Comparison of ENCODE assay signal across 22 cellular contexts in the genomic region with DNA sequence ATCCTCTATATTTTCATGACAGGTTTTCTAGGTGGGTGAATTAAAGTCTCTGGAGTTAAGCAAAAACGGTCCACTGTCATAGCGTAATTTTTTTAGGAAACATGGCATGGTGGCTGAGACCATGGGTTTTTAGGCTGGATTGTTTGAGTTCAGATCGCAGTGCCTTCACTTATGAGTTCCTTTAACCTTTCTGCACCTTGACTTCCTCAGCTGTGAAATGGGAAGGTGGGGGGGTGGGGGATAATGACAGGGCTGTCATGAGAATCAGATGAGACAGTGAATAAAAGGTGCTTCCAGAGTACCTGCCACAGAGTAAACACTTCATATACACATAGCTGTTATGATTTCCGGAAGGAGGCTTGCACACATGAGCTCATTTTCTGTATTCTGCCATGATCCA. TPM values are rescaled to one million over a fixed set of nuclear protein-coding genes. Genes with fewer than 3 reads are reported as not detected.
DNase-seq lines count a peak whose midpoint lies in the region; ATAC-seq lines count a peak whose summit lies in the region.
"Had no signal": no experiment of that assay in that cellular context is flagged by ENCODE, and none has a peak within 500 bp of the region (broad histone marks: within the 10 kb centered on the region; RNA-seq: fewer than 3 reads in every experiment).

No MANE protein-coding gene starts in this region.

- intact Hi-C loops in Right ventricle myocardium superior (cut with DNase I) = no loop called here

- no peaks in the 10 kb centered on the region for H3K27me3 ChIP-seq in esophagus (ENCODE audit: control insufficient read depth in 1 of 2, insufficient read depth in 2 of 2, low read length in 2 of 2)
- H3K27me3 ChIP-seq: heart left ventricle had no signal

- peaks cover 4 to 7% of the 10 kb centered on the region in 2 donors for H3K4me1 ChIP-seq in esophagus (ENCODE audit: control insufficient read depth in 2 of 2, insufficient read depth in 2 of 2, low read length in 1 of 2)

- DNase-seq in NCI-H1436 treated with DMSO at 0.1 percent for 48 hours (lab: John Stamatoyannopoulos, UW) = peak; percentile 60
- DNase-seq in NCI-H1436 (lab: John Stamatoyannopoulos, UW) = no peak
- DNase-seq in NCI-H2029 (lab: John Stamatoyannopoulos, UW) = peak; percentile 76
- DNase-seq in superior temporal gyrus (ENCODE audit: extremely low spot score) = peak; percentile 8
- DNase-seq in foreskin melanocyte = no peak
- no peak for DNase-seq in Right ventricle myocardium superior
- DNase-seq: activated CD8-positive, alpha-beta T cell treated with anti-CD3 and anti-CD28 coated beads for 36 hours; activated naive CD4-positive, alpha-beta T cell; activated T-cell treated with anti-CD3 and anti-CD28 coated beads, Interleukin-2, amount 50 U/mL, for 1 hour; heart left ventricle; immature natural killer cell; NCI-H2081 treated with DMSO at 0.1 percent for 48 hours; NCI-H526 treated with DMSO at 0.1 percent for 48 hours; OCI-M1; right cardiac atrium; stimulated activated naive CD4-positive, alpha-beta T cell had no signal

- H3K4me3 ChIP-seq in esophagus (ENCODE audit: low read depth in 1 of 2, low read length in 2 of 2) = no peak overlapping the region
- H3K4me3 ChIP-seq: heart left ventricle had no signal

- 70 to 72% methylated on average over 4 of the region's 4 CpGs for WGBS in esophagus, 2 donors

- no peaks in the 10 kb centered on the region for H3K9me3 ChIP-seq in esophagus (ENCODE audit: control insufficient read depth in 2 of 2, insufficient read depth in 1 of 2, low read depth in 1 of 2, low read length in 1 of 2)
- H3K9me3 ChIP-seq: heart left ventricle had no signal

- ATAC-seq in HG03571 (IDR thresholded peaks at IDR 0.05; ENCODE audit: unreplicated experiment) (no peak), Right ventricle myocardium superior (ENCODE audit: poor library complexity) (no peak)
- ATAC-seq: activated CD8-positive, alpha-beta T cell treated with anti-CD3 and anti-CD28 coated beads for 36 hours; HCT116; heart left ventricle; right cardiac atrium had no signal

- H3K27ac ChIP-seq in esophagus (ENCODE audit: low read depth in 2 of 2, low read length in 1 of 2) = peak overlapping the region; percentile 18 to 37

- no peaks in the 10 kb centered on the region for H3K36me3 ChIP-seq in esophagus (ENCODE audit: control insufficient read depth in 2 of 2, insufficient read depth in 2 of 2, low read length in 1 of 2)
- H3K36me3 ChIP-seq: heart left ventricle had no signal

RNA-seq across cellular contexts. Expression of a gene that starts 11.8 kb away (rescaled TPM):
- 1 to 10 TPM; 1.2 to 3.0 TPM for polyA plus RNA-seq in esophagus
- 4.0 TPM for total RNA-seq in Right ventricle myocardium superior
- total RNA-seq: A172; activated CD8-positive, alpha-beta T cell treated with anti-CD3 and anti-CD28 coated beads for 36 hours; myocyte had no signal
- polyA plus RNA-seq: CD14-positive monocyte had no signal

RNA-seq across cellular contexts. Expression of a gene that starts 14.2 kb away (rescaled TPM):
- 1 to 10 TPM; 3.1 to 3.7 TPM for polyA plus RNA-seq in esophagus
- 34.2 TPM for total RNA-seq in Right ventricle myocardium superior
- polyA plus RNA-seq: CD14-positive monocyte had no signal

RNA-seq across cellular contexts. Expression of a gene that starts 34.0 kb away (rescaled TPM):
- polyA plus RNA-seq in esophagus = 10 to 100 TPM; 17.5 to 20.2 TPM
- total RNA-seq in Right ventricle myocardium superior = 6.1 TPM
- total RNA-seq: activated CD8-positive, alpha-beta T cell treated with anti-CD3 and anti-CD28 coated beads for 36 hours had no signal

RNA-seq across cellular contexts. Expression of a gene that starts 50.5 kb away (rescaled TPM):
- polyA plus RNA-seq in esophagus = 10 to 100 TPM; 19.4 to 27.3 TPM
- 15.4 TPM for total RNA-seq in Right ventricle myocardium superior

Comparison
In these comparisons a context has a peak if more than half of its experiments do, and no peak if none do; other contexts are left out.
1. DNase-seq: peak in NCI-H1436 treated with DMSO at 0.1 percent for 48 hours (single experiment), NCI-H2029 (single experiment) and superior temporal gyrus (single experiment); none in NCI-H1436 (single experiment), foreskin melanocyte (single experiment) and Right ventricle myocardium superior (single experiment).